Comparison of ENCODE assay signal across 8 cellular contexts in the genomic region with DNA sequence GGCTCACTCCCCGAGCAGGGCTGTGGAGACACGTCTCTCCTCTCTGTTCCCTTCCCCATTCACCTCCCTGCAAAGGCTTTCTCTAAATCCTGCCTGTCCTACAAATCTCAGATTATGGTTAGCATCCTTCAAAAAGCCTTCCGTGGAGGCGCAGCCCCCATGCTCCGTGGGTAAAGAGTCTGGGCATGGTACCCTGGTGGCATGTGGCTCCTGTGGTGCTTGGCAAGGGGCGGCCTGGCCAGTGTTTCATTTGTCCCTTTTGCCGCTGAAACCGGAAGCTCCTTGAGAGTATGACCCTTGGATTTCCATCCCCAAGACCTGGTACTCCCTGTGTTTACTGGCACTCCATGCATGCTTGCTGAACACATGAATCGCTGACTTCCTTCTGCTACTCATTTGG.
"Had no signal": no experiment of that assay in that cellular context is flagged by ENCODE, and none has a peak within 500 bp of the region (broad histone marks: within the 10 kb centered on the region; RNA-seq: fewer than 3 reads in every experiment).

No MANE protein-coding gene starts in this region.

- H3K4me3 ChIP-seq: GM23248, K562 had no signal

- ATAC-seq: K562 had no signal

- H3K27ac ChIP-seq: GM23248 had no signal

- FAIRE-seq: H54, HTR-8/SVneo, K562 had no signal

- H2AFZ ChIP-seq: GM23248 had no signal

- DNase-seq: GM23248, GOT3, H9, HCEC 1CT, IMR-90 had no signal

- H3K9ac ChIP-seq: GM23248 had no signal
